20 cellular contexts compared by ENCODE assay signal in genomic region chr5:149118463-149118862, GRCh38. TPM values are rescaled to one million over a fixed set of nuclear protein-coding genes. Genes with fewer than 3 reads are reported as not detected.
"Had no signal": no experiment of that assay in that cellular context is flagged by ENCODE, and none has a peak within 500 bp of the region (broad histone marks: within the 10 kb centered on the region; RNA-seq: fewer than 3 reads in every experiment).

No MANE protein-coding gene starts in this region.

- DNase-seq: activated CD4-positive, alpha-beta T cell treated with anti-CD3 and anti-CD28 coated beads for 48 hours; activated CD8-positive, alpha-beta T cell treated with anti-CD3 and anti-CD28 coated beads for 36 hours; activated effector memory CD4-positive, alpha-beta T cell treated with Interleukin-2 at 50 U/mL for 16 hours; activated T-cell treated with anti-CD3 and anti-CD28 coated beads, Interleukin-2, amount 50 U/mL, for 4 hours; adrenal gland; central memory CD4-positive, alpha-beta T cell; colonic mucosa; hippocampal formation; kidney glomerular epithelial cell; posterior cingulate gyrus; stimulated activated CD4-positive, alpha-beta T cell treated with anti-CD3 and anti-CD28 coated beads, Interleukin-4, amount 100 ng/mL, for 24 hours; stimulated activated naive CD4-positive, alpha-beta T cell; substantia nigra had no signal

- H3K36me3 ChIP-seq: adrenal gland, colonic mucosa, right atrium auricular region, tibial nerve, vagina had no signal

- H3K4me1 ChIP-seq: adrenal gland, colonic mucosa, vagina had no signal

- H3K9me3 ChIP-seq: adrenal gland, colonic mucosa, right atrium auricular region, vagina had no signal

- H3K4me3 ChIP-seq: adrenal gland, colonic mucosa, right atrium auricular region, skin epidermis, tibial nerve, vagina had no signal

- H3K27ac ChIP-seq: adrenal gland, colonic mucosa, right atrium auricular region, skin epidermis, tibial nerve, vagina had no signal

- H3K27me3 ChIP-seq: colonic mucosa, right atrium auricular region, tibial nerve, vagina had no signal

- ATAC-seq: esophagus mucosa, WTC11 had no signal

RNA-seq across cellular contexts. Expression of gene ABLIM3, which starts 22.8 kb away (rescaled TPM):
- total RNA-seq: activated CD8-positive, alpha-beta T cell treated with anti-CD3 and anti-CD28 coated beads for 36 hours; natural killer cell treated with Interleukin-12 subunit alpha and Interleukin-12 subunit beta and Interleukin-15 and Interleukin-18, amount 100 ng/mL, for 72 hours had no signal

RNA-seq across cellular contexts. Expression of gene SH3TC2, which starts 55.6 kb away (rescaled TPM):
- total RNA-seq: activated CD8-positive, alpha-beta T cell treated with anti-CD3 and anti-CD28 coated beads for 36 hours; activated T-cell treated with anti-CD3 and anti-CD28 coated beads, Interleukin-2, amount 50 U/mL, for 4 hours; natural killer cell treated with Interleukin-12 subunit alpha and Interleukin-12 subunit beta and Interleukin-15 and Interleukin-18, amount 100 ng/mL, for 72 hours had no signal
